1 cellular context compared by ENCODE assay signal in the genomic region with DNA sequence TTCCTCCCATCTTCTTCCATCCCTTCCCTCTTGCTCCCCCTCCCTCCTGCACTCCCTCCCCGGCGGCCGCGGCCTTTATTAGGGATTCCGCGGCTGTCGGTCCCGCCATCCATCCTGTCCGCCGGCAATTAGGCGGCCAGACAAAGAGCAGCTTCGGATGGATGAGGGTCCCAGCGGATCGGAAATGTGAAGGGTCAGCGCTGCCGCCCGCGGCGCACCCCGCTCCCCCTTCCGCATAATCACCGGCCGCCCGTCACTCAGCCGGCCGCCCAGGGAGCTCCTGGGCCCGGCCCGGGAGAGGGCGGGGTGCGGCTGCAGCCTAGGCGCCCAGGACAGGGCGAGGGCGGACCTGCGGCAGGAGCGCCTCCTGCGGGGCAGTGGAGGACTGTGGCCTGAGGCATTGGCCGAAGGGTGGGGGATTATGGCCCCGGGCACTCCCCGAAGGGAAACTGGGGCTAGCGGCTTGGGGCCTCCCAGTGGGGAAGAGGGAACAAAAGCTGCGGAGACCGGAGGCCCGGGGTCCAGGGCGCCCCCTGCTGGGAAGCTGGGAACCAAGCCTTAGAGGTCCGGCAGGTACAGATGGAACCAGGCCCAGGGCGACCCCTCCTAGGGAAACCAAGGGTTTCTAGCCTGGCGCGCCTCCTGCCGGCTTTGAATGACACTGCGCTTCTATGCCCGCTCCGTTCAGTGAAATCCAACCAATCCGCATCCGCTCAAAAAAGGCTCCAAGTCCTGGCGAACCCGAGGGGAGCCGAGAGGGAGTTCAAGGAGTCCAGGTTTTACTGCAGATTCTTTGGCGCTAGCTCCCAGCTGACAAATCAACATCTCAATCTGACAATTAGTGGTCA.
TF ChIP-seq lines count a peak whose summit lies in the region.

No MANE protein-coding gene starts in this region.

TF ChIP-seq in HepG2, 621 proteins besides CTCF, POLR2A, EP300 and RAD21 (continued from another document and continues in another):
- TF ChIP-seq, protein P1, sequence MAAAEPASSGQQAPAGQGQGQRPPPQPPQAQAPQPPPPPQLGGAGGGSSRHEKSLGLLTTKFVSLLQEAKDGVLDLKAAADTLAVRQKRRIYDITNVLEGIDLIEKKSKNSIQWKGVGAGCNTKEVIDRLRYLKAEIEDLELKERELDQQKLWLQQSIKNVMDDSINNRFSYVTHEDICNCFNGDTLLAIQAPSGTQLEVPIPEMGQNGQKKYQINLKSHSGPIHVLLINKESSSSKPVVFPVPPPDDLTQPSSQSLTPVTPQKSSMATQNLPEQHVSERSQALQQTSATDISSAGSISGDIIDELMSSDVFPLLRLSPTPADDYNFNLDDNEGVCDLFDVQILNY (CRISPR knock-in tag; conservative IDR thresholded peaks at IDR 0.05), result no peak
- TF ChIP-seq ZNF367 (CRISPR knock-in tag; IDR thresholded peaks at IDR 0.05; ENCODE audit: borderline replicate concordance) (no peak), MED8 (CRISPR knock-in tag; IDR thresholded peaks at IDR 0.05; ENCODE audit: insufficient replicate concordance) (peak; percentile 56), FOXA1 (IDR thresholded peaks at IDR 0.05) (no peak), FOXA1 (CRISPR knock-in tag; IDR thresholded peaks at IDR 0.05) (no peak), HCFC1 (IDR thresholded peaks at IDR 0.05; ENCODE audit: low read depth, low read length) (no peak), U2AF2 (IDR thresholded peaks at IDR 0.05; ENCODE audit: low read depth, low read length) (no peak), ZNF558 (CRISPR knock-in tag; IDR thresholded peaks at IDR 0.05; ENCODE audit: borderline replicate concordance) (no peak), AGO1 (IDR thresholded peaks at IDR 0.05; ENCODE audit: low read depth, low read length, poor library complexity, severe bottlenecking) (no peak), ZSCAN22 (CRISPR knock-in tag; IDR thresholded peaks at IDR 0.05) (no peak), SIX1 (CRISPR knock-in tag; IDR thresholded peaks at IDR 0.05; ENCODE audit: borderline replicate concordance) (no peak), PPARG (CRISPR knock-in tag; conservative IDR thresholded peaks at IDR 0.05) (no peak), ATRX (CRISPR knock-in tag; IDR thresholded peaks at IDR 0.05; ENCODE audit: borderline replicate concordance) (no peak), HOXA9 (CRISPR knock-in tag; IDR thresholded peaks at IDR 0.05; ENCODE audit: borderline replicate concordance) (no peak), HNRNPL (IDR thresholded peaks at IDR 0.05; ENCODE audit: low read depth, low read length) (no peak), ZBTB42 (CRISPR knock-in tag; IDR thresholded peaks at IDR 0.05) (no peak), ZNF746 (CRISPR knock-in tag; IDR thresholded peaks at IDR 0.05) (no peak), JUNB (CRISPR knock-in tag; IDR thresholded peaks at IDR 0.05; ENCODE audit: borderline replicate concordance) (no peak), ZNF3 (CRISPR knock-in tag; IDR thresholded peaks at IDR 0.05) (no peak), ZNF678 (CRISPR knock-in tag; IDR thresholded peaks at IDR 0.05) (no peak), HNF4G (IDR thresholded peaks at IDR 0.05; ENCODE audit: borderline replicate concordance, low read depth, low read length) (no peak), HNF4G (CRISPR knock-in tag; IDR thresholded peaks at IDR 0.05; ENCODE audit: borderline replicate concordance, low read depth) (no peak), DPF2 (CRISPR knock-in tag; IDR thresholded peaks at IDR 0.05; ENCODE audit: borderline replicate concordance, low read depth) (no peak), ZNF776 (CRISPR knock-in tag; IDR thresholded peaks at IDR 0.05) (no peak), ZNF615 (CRISPR knock-in tag; IDR thresholded peaks at IDR 0.05; ENCODE audit: borderline replicate concordance) (no peak), ZNF557 (CRISPR knock-in tag; IDR thresholded peaks at IDR 0.05) (no peak), SYNCRIP (IDR thresholded peaks at IDR 0.05; ENCODE audit: insufficient read depth, low read depth, low read length) (no peak), FIP1L1 (IDR thresholded peaks at IDR 0.05; ENCODE audit: borderline replicate concordance, insufficient read depth, low read depth, low read length) (no peak), NFRKB (IDR thresholded peaks at IDR 0.05) (no peak), RFXAP (CRISPR knock-in tag; IDR thresholded peaks at IDR 0.05; ENCODE audit: borderline replicate concordance) (no peak; the same call in 1 of the 2 replicates), NCOA2 (CRISPR knock-in tag; IDR thresholded peaks at IDR 0.05) (peak; percentile 12; the same call in 1 of the 2 replicates), MAFK (conservative IDR thresholded peaks at IDR 0.05 in 1 of 2, IDR thresholded peaks at IDR 0.05 in 1 of 2; ENCODE audit: low read length in 2 of 2) (no peak), ZNF121 (CRISPR knock-in tag; IDR thresholded peaks at IDR 0.05) (no peak), MED13 (CRISPR knock-in tag; IDR thresholded peaks at IDR 0.05) (no peak), ZNF24 (IDR thresholded peaks at IDR 0.05) (no peak), GLI4 (CRISPR knock-in tag; IDR thresholded peaks at IDR 0.05; ENCODE audit: borderline replicate concordance) (no peak), CC2D1A (CRISPR knock-in tag; IDR thresholded peaks at IDR 0.05) (no peak), SKI (IDR thresholded peaks at IDR 0.05; ENCODE audit: partially characterized antibody) (peak; percentile 12), ZNF709 (CRISPR knock-in tag; IDR thresholded peaks at IDR 0.05) (no peak), ZNF569 (CRISPR knock-in tag; IDR thresholded peaks at IDR 0.05; ENCODE audit: borderline replicate concordance) (no peak), RXRB (CRISPR knock-in tag; IDR thresholded peaks at IDR 0.05; ENCODE audit: borderline replicate concordance) (peak; percentile 45; the same call in 1 of the 2 replicates)
- TF ChIP-seq, protein P2, sequence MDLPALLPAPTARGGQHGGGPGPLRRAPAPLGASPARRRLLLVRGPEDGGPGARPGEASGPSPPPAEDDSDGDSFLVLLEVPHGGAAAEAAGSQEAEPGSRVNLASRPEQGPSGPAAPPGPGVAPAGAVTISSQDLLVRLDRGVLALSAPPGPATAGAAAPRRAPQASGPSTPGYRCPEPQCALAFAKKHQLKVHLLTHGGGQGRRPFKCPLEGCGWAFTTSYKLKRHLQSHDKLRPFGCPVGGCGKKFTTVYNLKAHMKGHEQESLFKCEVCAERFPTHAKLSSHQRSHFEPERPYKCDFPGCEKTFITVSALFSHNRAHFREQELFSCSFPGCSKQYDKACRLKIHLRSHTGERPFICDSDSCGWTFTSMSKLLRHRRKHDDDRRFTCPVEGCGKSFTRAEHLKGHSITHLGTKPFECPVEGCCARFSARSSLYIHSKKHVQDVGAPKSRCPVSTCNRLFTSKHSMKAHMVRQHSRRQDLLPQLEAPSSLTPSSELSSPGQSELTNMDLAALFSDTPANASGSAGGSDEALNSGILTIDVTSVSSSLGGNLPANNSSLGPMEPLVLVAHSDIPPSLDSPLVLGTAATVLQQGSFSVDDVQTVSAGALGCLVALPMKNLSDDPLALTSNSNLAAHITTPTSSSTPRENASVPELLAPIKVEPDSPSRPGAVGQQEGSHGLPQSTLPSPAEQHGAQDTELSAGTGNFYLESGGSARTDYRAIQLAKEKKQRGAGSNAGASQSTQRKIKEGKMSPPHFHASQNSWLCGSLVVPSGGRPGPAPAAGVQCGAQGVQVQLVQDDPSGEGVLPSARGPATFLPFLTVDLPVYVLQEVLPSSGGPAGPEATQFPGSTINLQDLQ (CRISPR knock-in tag; IDR thresholded peaks at IDR 0.05), result no peak
- TF ChIP-seq, protein P3, sequence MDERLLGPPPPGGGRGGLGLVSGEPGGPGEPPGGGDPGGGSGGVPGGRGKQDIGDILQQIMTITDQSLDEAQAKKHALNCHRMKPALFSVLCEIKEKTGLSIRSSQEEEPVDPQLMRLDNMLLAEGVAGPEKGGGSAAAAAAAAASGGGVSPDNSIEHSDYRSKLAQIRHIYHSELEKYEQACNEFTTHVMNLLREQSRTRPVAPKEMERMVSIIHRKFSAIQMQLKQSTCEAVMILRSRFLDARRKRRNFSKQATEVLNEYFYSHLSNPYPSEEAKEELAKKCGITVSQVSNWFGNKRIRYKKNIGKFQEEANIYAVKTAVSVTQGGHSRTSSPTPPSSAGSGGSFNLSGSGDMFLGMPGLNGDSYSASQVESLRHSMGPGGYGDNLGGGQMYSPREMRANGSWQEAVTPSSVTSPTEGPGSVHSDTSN (CRISPR knock-in tag; IDR thresholded peaks at IDR 0.05), result no peak
- TF ChIP-seq, protein P4, sequence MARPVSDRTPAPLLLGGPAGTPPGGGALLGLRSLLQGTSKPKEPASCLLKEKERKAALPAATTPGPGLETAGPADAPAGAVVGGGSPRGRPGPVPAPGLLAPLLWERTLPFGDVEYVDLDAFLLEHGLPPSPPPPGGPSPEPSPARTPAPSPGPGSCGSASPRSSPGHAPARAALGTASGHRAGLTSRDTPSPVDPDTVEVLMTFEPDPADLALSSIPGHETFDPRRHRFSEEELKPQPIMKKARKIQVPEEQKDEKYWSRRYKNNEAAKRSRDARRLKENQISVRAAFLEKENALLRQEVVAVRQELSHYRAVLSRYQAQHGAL (CRISPR knock-in tag; IDR thresholded peaks at IDR 0.05; ENCODE audit: not compliant biosample characterization), result no peak
- TF ChIP-seq, protein P5, sequence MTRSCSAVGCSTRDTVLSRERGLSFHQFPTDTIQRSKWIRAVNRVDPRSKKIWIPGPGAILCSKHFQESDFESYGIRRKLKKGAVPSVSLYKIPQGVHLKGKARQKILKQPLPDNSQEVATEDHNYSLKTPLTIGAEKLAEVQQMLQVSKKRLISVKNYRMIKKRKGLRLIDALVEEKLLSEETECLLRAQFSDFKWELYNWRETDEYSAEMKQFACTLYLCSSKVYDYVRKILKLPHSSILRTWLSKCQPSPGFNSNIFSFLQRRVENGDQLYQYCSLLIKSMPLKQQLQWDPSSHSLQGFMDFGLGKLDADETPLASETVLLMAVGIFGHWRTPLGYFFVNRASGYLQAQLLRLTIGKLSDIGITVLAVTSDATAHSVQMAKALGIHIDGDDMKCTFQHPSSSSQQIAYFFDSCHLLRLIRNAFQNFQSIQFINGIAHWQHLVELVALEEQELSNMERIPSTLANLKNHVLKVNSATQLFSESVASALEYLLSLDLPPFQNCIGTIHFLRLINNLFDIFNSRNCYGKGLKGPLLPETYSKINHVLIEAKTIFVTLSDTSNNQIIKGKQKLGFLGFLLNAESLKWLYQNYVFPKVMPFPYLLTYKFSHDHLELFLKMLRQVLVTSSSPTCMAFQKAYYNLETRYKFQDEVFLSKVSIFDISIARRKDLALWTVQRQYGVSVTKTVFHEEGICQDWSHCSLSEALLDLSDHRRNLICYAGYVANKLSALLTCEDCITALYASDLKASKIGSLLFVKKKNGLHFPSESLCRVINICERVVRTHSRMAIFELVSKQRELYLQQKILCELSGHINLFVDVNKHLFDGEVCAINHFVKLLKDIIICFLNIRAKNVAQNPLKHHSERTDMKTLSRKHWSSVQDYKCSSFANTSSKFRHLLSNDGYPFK (CRISPR knock-in tag; IDR thresholded peaks at IDR 0.05; ENCODE audit: borderline replicate concordance), result no peak
- TF ChIP-seq, protein P6, sequence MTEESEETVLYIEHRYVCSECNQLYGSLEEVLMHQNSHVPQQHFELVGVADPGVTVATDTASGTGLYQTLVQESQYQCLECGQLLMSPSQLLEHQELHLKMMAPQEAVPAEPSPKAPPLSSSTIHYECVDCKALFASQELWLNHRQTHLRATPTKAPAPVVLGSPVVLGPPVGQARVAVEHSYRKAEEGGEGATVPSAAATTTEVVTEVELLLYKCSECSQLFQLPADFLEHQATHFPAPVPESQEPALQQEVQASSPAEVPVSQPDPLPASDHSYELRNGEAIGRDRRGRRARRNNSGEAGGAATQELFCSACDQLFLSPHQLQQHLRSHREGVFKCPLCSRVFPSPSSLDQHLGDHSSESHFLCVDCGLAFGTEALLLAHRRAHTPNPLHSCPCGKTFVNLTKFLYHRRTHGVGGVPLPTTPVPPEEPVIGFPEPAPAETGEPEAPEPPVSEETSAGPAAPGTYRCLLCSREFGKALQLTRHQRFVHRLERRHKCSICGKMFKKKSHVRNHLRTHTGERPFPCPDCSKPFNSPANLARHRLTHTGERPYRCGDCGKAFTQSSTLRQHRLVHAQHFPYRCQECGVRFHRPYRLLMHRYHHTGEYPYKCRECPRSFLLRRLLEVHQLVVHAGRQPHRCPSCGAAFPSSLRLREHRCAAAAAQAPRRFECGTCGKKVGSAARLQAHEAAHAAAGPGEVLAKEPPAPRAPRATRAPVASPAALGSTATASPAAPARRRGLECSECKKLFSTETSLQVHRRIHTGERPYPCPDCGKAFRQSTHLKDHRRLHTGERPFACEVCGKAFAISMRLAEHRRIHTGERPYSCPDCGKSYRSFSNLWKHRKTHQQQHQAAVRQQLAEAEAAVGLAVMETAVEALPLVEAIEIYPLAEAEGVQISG (CRISPR knock-in tag; IDR thresholded peaks at IDR 0.05), result peak; percentile 33; the same call in 1 of the 2 replicates
- TF ChIP-seq, protein P7, sequence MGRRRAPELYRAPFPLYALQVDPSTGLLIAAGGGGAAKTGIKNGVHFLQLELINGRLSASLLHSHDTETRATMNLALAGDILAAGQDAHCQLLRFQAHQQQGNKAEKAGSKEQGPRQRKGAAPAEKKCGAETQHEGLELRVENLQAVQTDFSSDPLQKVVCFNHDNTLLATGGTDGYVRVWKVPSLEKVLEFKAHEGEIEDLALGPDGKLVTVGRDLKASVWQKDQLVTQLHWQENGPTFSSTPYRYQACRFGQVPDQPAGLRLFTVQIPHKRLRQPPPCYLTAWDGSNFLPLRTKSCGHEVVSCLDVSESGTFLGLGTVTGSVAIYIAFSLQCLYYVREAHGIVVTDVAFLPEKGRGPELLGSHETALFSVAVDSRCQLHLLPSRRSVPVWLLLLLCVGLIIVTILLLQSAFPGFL (CRISPR knock-in tag; IDR thresholded peaks at IDR 0.05), result no peak
- TF ChIP-seq, protein P8, sequence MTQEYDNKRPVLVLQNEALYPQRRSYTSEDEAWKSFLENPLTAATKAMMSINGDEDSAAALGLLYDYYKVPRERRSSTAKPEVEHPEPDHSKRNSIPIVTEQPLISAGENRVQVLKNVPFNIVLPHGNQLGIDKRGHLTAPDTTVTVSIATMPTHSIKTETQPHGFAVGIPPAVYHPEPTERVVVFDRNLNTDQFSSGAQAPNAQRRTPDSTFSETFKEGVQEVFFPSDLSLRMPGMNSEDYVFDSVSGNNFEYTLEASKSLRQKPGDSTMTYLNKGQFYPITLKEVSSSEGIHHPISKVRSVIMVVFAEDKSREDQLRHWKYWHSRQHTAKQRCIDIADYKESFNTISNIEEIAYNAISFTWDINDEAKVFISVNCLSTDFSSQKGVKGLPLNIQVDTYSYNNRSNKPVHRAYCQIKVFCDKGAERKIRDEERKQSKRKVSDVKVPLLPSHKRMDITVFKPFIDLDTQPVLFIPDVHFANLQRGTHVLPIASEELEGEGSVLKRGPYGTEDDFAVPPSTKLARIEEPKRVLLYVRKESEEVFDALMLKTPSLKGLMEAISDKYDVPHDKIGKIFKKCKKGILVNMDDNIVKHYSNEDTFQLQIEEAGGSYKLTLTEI (CRISPR knock-in tag; conservative IDR thresholded peaks at IDR 0.05), result no peak
- TF ChIP-seq, protein P9, sequence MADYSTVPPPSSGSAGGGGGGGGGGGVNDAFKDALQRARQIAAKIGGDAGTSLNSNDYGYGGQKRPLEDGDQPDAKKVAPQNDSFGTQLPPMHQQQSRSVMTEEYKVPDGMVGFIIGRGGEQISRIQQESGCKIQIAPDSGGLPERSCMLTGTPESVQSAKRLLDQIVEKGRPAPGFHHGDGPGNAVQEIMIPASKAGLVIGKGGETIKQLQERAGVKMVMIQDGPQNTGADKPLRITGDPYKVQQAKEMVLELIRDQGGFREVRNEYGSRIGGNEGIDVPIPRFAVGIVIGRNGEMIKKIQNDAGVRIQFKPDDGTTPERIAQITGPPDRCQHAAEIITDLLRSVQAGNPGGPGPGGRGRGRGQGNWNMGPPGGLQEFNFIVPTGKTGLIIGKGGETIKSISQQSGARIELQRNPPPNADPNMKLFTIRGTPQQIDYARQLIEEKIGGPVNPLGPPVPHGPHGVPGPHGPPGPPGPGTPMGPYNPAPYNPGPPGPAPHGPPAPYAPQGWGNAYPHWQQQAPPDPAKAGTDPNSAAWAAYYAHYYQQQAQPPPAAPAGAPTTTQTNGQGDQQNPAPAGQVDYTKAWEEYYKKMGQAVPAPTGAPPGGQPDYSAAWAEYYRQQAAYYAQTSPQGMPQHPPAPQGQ (CRISPR knock-in tag; IDR thresholded peaks at IDR 0.05; ENCODE audit: borderline replicate concordance), result no peak
